Comparison of ENCODE assay signal across 2 cellular contexts in genomic region chr22:40411506-40411861, GRCh38.
TF ChIP-seq lines count a peak whose summit lies in the region.

No MANE protein-coding gene starts in this region.

TF ChIP-seq in HEK293, 187 proteins besides CTCF, POLR2A, EP300 and RAD21:
- TF ChIP-seq ZNF639 (tag by site-specific recombination; IDR thresholded peaks at IDR 0.05) = no peak
- 0 out of 2 replicates have a peak, but pooled peaks have one; percentile 15 for TF ChIP-seq GLIS2 (tag by site-specific recombination; IDR thresholded peaks at IDR 0.05)

TF ChIP-seq in GM12878, 131 proteins besides CTCF, POLR2A, EP300 and RAD21:
- TF ChIP-seq E4F1 (IDR thresholded peaks at IDR 0.05; ENCODE audit: borderline replicate concordance, partially characterized antibody) = no peak
- TF ChIP-seq HCFC1 (IDR thresholded peaks at IDR 0.05; ENCODE audit: low read length) = no peak
- TF ChIP-seq CEBPZ (IDR thresholded peaks at IDR 0.05; ENCODE audit: low read depth, low read length) = no peak
- TF ChIP-seq NR2C1 (IDR thresholded peaks at IDR 0.05) = no peak
- no peak for TF ChIP-seq CHD1 (IDR thresholded peaks at IDR 0.05; ENCODE audit: low read depth, low read length)
- no peak for TF ChIP-seq BACH1 (IDR thresholded peaks at IDR 0.05; ENCODE audit: borderline replicate concordance)
- TF ChIP-seq TARDBP (IDR thresholded peaks at IDR 0.05; ENCODE audit: borderline replicate concordance) = no peak
- TF ChIP-seq POLR2AphosphoS2 (IDR thresholded peaks at IDR 0.05; ENCODE audit: low read depth, low read length) = no peak
- TF ChIP-seq HDGF (IDR thresholded peaks at IDR 0.05) = no peak
- TF ChIP-seq POU2F2 (IDR thresholded peaks at IDR 0.05; ENCODE audit: borderline replicate concordance, low read depth, low read length) = no peak
- TF ChIP-seq SRF (IDR thresholded peaks at IDR 0.05; ENCODE audit: low read depth in 2 of 2, low read length in 2 of 2) = no peak
- TF ChIP-seq ATF3 (IDR thresholded peaks at IDR 0.05; ENCODE audit: borderline replicate concordance, extremely low read depth, low read depth, low read length) = no peak
